In the genomic region with DNA sequence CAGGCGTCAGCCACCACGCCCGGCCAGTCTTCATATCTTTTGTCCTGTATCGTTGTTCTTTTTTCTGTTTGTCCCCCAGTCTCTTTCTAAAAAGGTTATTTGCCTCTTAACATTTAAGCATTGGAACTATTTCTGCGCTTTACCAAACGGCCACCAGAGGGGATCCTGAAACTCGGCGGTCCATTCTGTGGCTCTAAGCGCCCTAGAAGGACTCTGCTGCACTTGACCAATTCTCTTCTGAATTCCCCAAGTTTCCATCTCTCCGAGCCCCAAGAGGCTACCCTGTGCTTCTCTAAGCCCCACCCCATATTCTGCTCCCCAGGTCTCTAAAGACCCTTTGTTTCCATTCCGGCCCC, we compare ENCODE assay signal across 9 cellular contexts. TPM values are rescaled to one million over a fixed set of nuclear protein-coding genes. Genes with fewer than 3 reads are reported as not detected.
DNase-seq lines count a peak whose midpoint lies in the region; ATAC-seq and TF ChIP-seq lines count a peak whose summit lies in the region.
"Had no signal": no experiment of that assay in that cellular context is flagged by ENCODE, and none has a peak within 500 bp of the region (broad histone marks: within the 10 kb centered on the region; RNA-seq: fewer than 3 reads in every experiment).

No MANE protein-coding gene starts in this region.

- 21 to 23% (median 21%) methylated on average over 11 of the region's 11 CpGs for WGBS in ovary, 3 donors

- ATAC-seq in GM18508 (IDR thresholded peaks at IDR 0.05; ENCODE audit: insufficient read depth, unreplicated experiment) (peak; percentile 56), foreskin keratinocyte (no peak)

- TF ChIP-seq POLR2A in ovary (IDR thresholded peaks at IDR 0.05) = no peak

- H3K36me3 ChIP-seq in rectal smooth muscle tissue (ENCODE audit: control insufficient read depth, insufficient read depth, low read length) (no peaks in the 10 kb centered on the region), ovary (no peaks in the 10 kb centered on the region)

- H3K27ac ChIP-seq in foreskin keratinocyte (no peak overlapping the region), rectal smooth muscle tissue (ENCODE audit: low read depth, low read length) (no peak overlapping the region), ovary (no peak overlapping the region)

- H3K4me1 ChIP-seq in foreskin keratinocyte = no peaks in the 10 kb centered on the region
- no peaks in the 10 kb centered on the region for H3K4me1 ChIP-seq in rectal smooth muscle tissue (ENCODE audit: control insufficient read depth, insufficient read depth, low read length)
- no peaks in the 10 kb centered on the region for H3K4me1 ChIP-seq in ovary (ENCODE audit: insufficient read depth)

- H3K9me3 ChIP-seq in ovary = no peaks in the 10 kb centered on the region

- peaks cover 7% of the 10 kb centered on the region for H3K27me3 ChIP-seq in foreskin keratinocyte
- H3K27me3 ChIP-seq in rectal smooth muscle tissue (ENCODE audit: control insufficient read depth, insufficient read depth, low read length) = peaks cover 10% of the 10 kb centered on the region
- H3K27me3 ChIP-seq in ovary = no peaks in the 10 kb centered on the region

- H3K4me3 ChIP-seq in rectal smooth muscle tissue (ENCODE audit: low read length) = peak overlapping the region; percentile 46
- H3K4me3 ChIP-seq in ovary = no peak overlapping the region

- TF ChIP-seq EP300 in ovary (IDR thresholded peaks at IDR 0.05) = no peak

- TF ChIP-seq CTCF in foreskin keratinocyte (conservative IDR thresholded peaks at IDR 0.05) = peak; percentile 7
- no peak for TF ChIP-seq CTCF in ovary (IDR thresholded peaks at IDR 0.05)

- intact Hi-C loops in ovary (cut with DNase I) = no loop called here

- DNase-seq in NCI-H69 (lab: John Stamatoyannopoulos, UW) (peak; percentile 39), foreskin keratinocyte (no peak), ovary (no peak), NCI-H1105 treated with DMSO at 0.1 percent for 48 hours (lab: John Stamatoyannopoulos, UW) (no peak), SIG-M5 treated with dmso at 0.1 percent for 504 hours (lab: John Stamatoyannopoulos, UW; ENCODE audit: unreplicated experiment) (no peak)
- no peak for DNase-seq in activated naive CD4-positive, alpha-beta T cell treated with anti-CD3 and anti-CD28 coated beads, Interleukin-2, amount 50 U/mL, for 16 hours
- DNase-seq: activated CD4-positive, CD25-positive, alpha-beta regulatory T cell treated with anti-CD3 and anti-CD28 coated beads, Interleukin-2, amount 50 U/mL, for 72 hours had no signal

- H3K9ac ChIP-seq in rectal smooth muscle tissue (ENCODE audit: low read length) = no peak overlapping the region

RNA-seq across cellular contexts. Expression of gene REG3G, which starts 33.1 kb away (rescaled TPM):
- total RNA-seq in foreskin keratinocyte (not detected in 2 replicates), ovary (1 to 10 TPM in 1 of 7 donors, under 1 TPM in 2, not detected in 4; 0.48 to 1.5 (median 0.77) TPM)
- polyA plus RNA-seq in foreskin keratinocyte (not detected in 2 replicates), ovary (under 1 TPM; 0.08 to 0.30 TPM)
